ENCODE assay signal across 9 cellular contexts in the genomic region with DNA sequence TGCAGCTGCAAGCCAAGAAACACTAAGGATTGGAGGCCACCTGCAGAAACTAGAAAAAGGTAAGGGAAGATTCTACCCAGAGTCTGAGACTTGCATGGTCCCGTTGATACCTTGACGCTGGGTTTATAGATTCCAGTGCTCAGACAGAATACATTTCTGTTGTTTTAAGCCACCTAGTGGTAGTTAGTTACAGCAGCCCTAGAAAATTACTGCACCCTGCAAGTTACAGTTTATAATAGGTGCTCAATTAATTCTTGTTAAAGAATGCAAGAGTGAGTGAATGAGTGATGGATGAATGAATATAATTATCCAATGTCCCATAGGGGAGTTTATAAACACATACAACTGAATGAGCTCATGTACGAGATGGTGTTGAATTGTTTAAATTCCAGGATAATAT.
A peak's percentile ranks its signal among the peaks of the same experiment; 100 is the strongest.
DNase-seq lines count a peak whose midpoint lies in the region; TF ChIP-seq lines count a peak whose summit lies in the region.
"Had no signal": no experiment of that assay in that cellular context is flagged by ENCODE, and none has a peak within 500 bp of the region (broad histone marks: within the 10 kb centered on the region; RNA-seq: fewer than 3 reads in every experiment).

No MANE protein-coding gene starts in this region.

- TF ChIP-seq CTCF in GM13977 (IDR thresholded peaks at IDR 0.05; ENCODE audit: extremely low read depth, insufficient read depth, missing control alignments): peak; percentile 39
- TF ChIP-seq CTCF in nephron progenitor cell (IDR thresholded peaks at IDR 0.05): peak; percentile 10

- H3K4me3 Mint-ChIP-seq in nephron progenitor cell: no peak overlapping the region

- H3K4me1 Mint-ChIP-seq in nephron progenitor cell: no peaks in the 10 kb centered on the region

- peak; percentile 47 for DNase-seq in GM13977 (ENCODE audit: low spot score)
- DNase-seq in HuH-7.5 (ENCODE audit: low spot score): peak; percentile 23
- DNase-seq in amniotic stem cell (lab: John Stamatoyannopoulos, UW): peak; percentile 21
- DNase-seq in nephron progenitor cell: no peak
- no peak for DNase-seq in cerebellum (ENCODE audit: low spot score)
- DNase-seq in activated CD8-positive, alpha-beta memory T cell treated with anti-CD3 and anti-CD28 coated beads, Interleukin-2, amount 50 U/mL, for 48 hours: no peak
- DNase-seq in activated effector memory CD4-positive, alpha-beta T cell treated with anti-CD3 and anti-CD28 coated beads, Interleukin-2, amount 50 U/mL, for 16 hours: no peak
- no peak for DNase-seq in activated CD4-positive, alpha-beta T cell treated with anti-CD3 and anti-CD28 coated beads, Interleukin-2, amount 50 U/mL, for 48 hours
- DNase-seq: stimulated activated CD8-positive, alpha-beta memory T cell treated with anti-CD3 and anti-CD28 coated beads, Interleukin-4, amount 100 ng/mL, for 48 hours had no signal

- H3K36me3 Mint-ChIP-seq in nephron progenitor cell (ENCODE audit: low read depth): no peaks in the 10 kb centered on the region

- in situ Hi-C loops in GM13977 (cut with MboI; ENCODE audit: low pct_unique_long_range_greater_than_20kb, low sequenced_read_pairs, unreplicated experiment): no loop called here

- no peaks in the 10 kb centered on the region for H3K9me3 Mint-ChIP-seq in nephron progenitor cell

- H3K27ac Mint-ChIP-seq in nephron progenitor cell: no peak overlapping the region

- peaks cover 10% of the 10 kb centered on the region for H3K27me3 Mint-ChIP-seq in nephron progenitor cell (ENCODE audit: low read depth, poor library complexity)

Comparison
In these comparisons a context has a peak if more than half of its experiments do, and no peak if none do; other contexts are left out.
1. DNase-seq: peak in GM13977 (single experiment), HuH-7.5 (single experiment) and amniotic stem cell (single experiment); none in nephron progenitor cell (single experiment), cerebellum (single experiment), activated CD8-positive, alpha-beta memory T cell treated with anti-CD3 and anti-CD28 coated beads, Interleukin-2, amount 50 U/mL, for 48 hours (single experiment), activated effector memory CD4-positive, alpha-beta T cell treated with anti-CD3 and anti-CD28 coated beads, Interleukin-2, amount 50 U/mL, for 16 hours (single experiment) and activated CD4-positive, alpha-beta T cell treated with anti-CD3 and anti-CD28 coated beads, Interleukin-2, amount 50 U/mL, for 48 hours (0 of 2).